19 cellular contexts compared by ENCODE assay signal in genomic region chr3:13086594-13086993, GRCh38. TPM values are rescaled to one million over a fixed set of nuclear protein-coding genes. Genes with fewer than 3 reads are reported as not detected.
DNase-seq lines count a peak whose midpoint lies in the region; ATAC-seq and TF ChIP-seq lines count a peak whose summit lies in the region.
"Had no signal": no experiment of that assay in that cellular context is flagged by ENCODE, and none has a peak within 500 bp of the region (broad histone marks: within the 10 kb centered on the region; RNA-seq: fewer than 3 reads in every experiment).

No MANE protein-coding gene starts in this region.

- ATAC-seq in natural killer cell (no peak), HG03520 (IDR thresholded peaks at IDR 0.05; ENCODE audit: unreplicated experiment) (no peak), GM18867 (IDR thresholded peaks at IDR 0.05; ENCODE audit: unreplicated experiment) (no peak)
- no peak for ATAC-seq in effector memory CD8-positive, alpha-beta T cell (replicated peaks)
- ATAC-seq: activated CD4-positive, alpha-beta T cell treated with anti-CD3 and anti-CD28 coated beads for 36 hours; left ventricle myocardium superior had no signal

- no peak overlapping the region for H3K4me3 ChIP-seq in GM06990 (replicated peaks; ENCODE audit: low read depth, low read length)

- no peaks in the 10 kb centered on the region for H3K27me3 Mint-ChIP-seq in natural killer cell (ENCODE audit: low read depth in 2 of 2)
- H3K27me3 Mint-ChIP-seq in effector memory CD8-positive, alpha-beta T cell = no peaks in the 10 kb centered on the region
- H3K27me3 Mint-ChIP-seq: activated CD4-positive, alpha-beta T cell treated with anti-CD3 and anti-CD28 coated beads for 36 hours; brain had no signal

- no peaks in the 10 kb centered on the region for H3K27me3 ChIP-seq in GM06990 (replicated peaks; ENCODE audit: control insufficient read depth, insufficient read depth, low read length)
- H3K27me3 ChIP-seq: neutrophil had no signal

- H3K9me3 ChIP-seq in KOPT-K1 (ENCODE audit: insufficient read depth, low read length, poor library complexity, severe bottlenecking) = no peaks in the 10 kb centered on the region
- H3K9me3 ChIP-seq: Caco-2, neutrophil had no signal

- no peaks in the 10 kb centered on the region for H3K36me3 Mint-ChIP-seq in natural killer cell
- peaks cover 2% of the 10 kb centered on the region for H3K36me3 Mint-ChIP-seq in effector memory CD8-positive, alpha-beta T cell (ENCODE audit: insufficient read depth)
- H3K36me3 Mint-ChIP-seq: brain had no signal

- H3K9me3 Mint-ChIP-seq in natural killer cell = no peaks in the 10 kb centered on the region
- H3K9me3 Mint-ChIP-seq in effector memory CD8-positive, alpha-beta T cell = no peaks in the 10 kb centered on the region

- no peak overlapping the region for H3K4me3 Mint-ChIP-seq in natural killer cell
- no peak overlapping the region for H3K4me3 Mint-ChIP-seq in effector memory CD8-positive, alpha-beta T cell
- H3K4me3 Mint-ChIP-seq: activated CD4-positive, alpha-beta T cell treated with anti-CD3 and anti-CD28 coated beads for 36 hours; brain had no signal

- intact Hi-C loops in natural killer cell (cut with micrococcal nuclease) = no loop called here
- intact Hi-C loops in posterior cingulate gyrus (cut with DNase I) = no loop called here

- H3K27ac ChIP-seq in KOPT-K1 (ENCODE audit: low read depth, low read length, poor library complexity, severe bottlenecking) = peak overlapping the region; percentile 35
- H3K27ac ChIP-seq: neutrophil had no signal

- TF ChIP-seq CTCF in GM06990 (IDR thresholded peaks at IDR 0.05; ENCODE audit: insufficient read depth, low read length, poor library complexity, severe bottlenecking) (no peak), natural killer cell (IDR thresholded peaks at IDR 0.05) (no peak)

- peak overlapping the region; percentile 31 to 70 for H3K27ac Mint-ChIP-seq in natural killer cell
- peak overlapping the region in 1 of 2 donors; percentile 84 for H3K27ac Mint-ChIP-seq in effector memory CD8-positive, alpha-beta T cell
- H3K27ac Mint-ChIP-seq: activated CD4-positive, alpha-beta T cell treated with anti-CD3 and anti-CD28 coated beads for 36 hours had no signal

- peaks cover 10 to 21% of the 10 kb centered on the region in 2 donors for H3K4me1 Mint-ChIP-seq in natural killer cell
- H3K4me1 Mint-ChIP-seq in effector memory CD8-positive, alpha-beta T cell (ENCODE audit: low read depth in 2 of 2) = peaks cover 6 to 9% of the 10 kb centered on the region in 2 donors
- H3K4me1 Mint-ChIP-seq: activated CD4-positive, alpha-beta T cell treated with anti-CD3 and anti-CD28 coated beads for 36 hours had no signal

- peak; percentile 38 for DNase-seq in GM06990 (ENCODE audit: extremely low read depth, insufficient read length)
- peak; percentile 51 for DNase-seq in SKM-1 treated with dmso at 0.1 percent for 144 hours (lab: John Stamatoyannopoulos, UW; ENCODE audit: unreplicated experiment)
- DNase-seq in natural killer cell = no peak
- no peak for DNase-seq in effector memory CD8-positive, alpha-beta T cell
- DNase-seq in posterior cingulate gyrus = no peak
- DNase-seq: activated CD4-positive, alpha-beta T cell treated with anti-CD3 and anti-CD28 coated beads for 36 hours; Caco-2; EL; KG1; left ventricle myocardium superior; NCI-H2081 treated with DMSO at 0.1 percent for 48 hours; NCI-H446; SHP77; substantia nigra had no signal

- no peaks in the 10 kb centered on the region for H3K36me3 ChIP-seq in GM06990 (ENCODE audit: control insufficient read depth, insufficient read depth, low read length)
- H3K36me3 ChIP-seq in KOPT-K1 (ENCODE audit: insufficient read depth, low read length) = no peaks in the 10 kb centered on the region
- H3K36me3 ChIP-seq: neutrophil had no signal

RNA-seq across cellular contexts. Expression of gene IQSEC1, which starts 13.4 kb away (rescaled TPM):
- 100 to 1,000 TPM; 124 to 189 (median 138) TPM for total RNA-seq in natural killer cell

Comparison
In these comparisons a context has a peak if more than half of its experiments do, and no peak if none do; other contexts are left out.
1. DNase-seq: peak in GM06990 (single experiment) and SKM-1 treated with dmso at 0.1 percent for 144 hours (single experiment); none in natural killer cell (single experiment), effector memory CD8-positive, alpha-beta T cell (0 of 3) and posterior cingulate gyrus (0 of 10).